14 cellular contexts compared by ENCODE assay signal in the genomic region with DNA sequence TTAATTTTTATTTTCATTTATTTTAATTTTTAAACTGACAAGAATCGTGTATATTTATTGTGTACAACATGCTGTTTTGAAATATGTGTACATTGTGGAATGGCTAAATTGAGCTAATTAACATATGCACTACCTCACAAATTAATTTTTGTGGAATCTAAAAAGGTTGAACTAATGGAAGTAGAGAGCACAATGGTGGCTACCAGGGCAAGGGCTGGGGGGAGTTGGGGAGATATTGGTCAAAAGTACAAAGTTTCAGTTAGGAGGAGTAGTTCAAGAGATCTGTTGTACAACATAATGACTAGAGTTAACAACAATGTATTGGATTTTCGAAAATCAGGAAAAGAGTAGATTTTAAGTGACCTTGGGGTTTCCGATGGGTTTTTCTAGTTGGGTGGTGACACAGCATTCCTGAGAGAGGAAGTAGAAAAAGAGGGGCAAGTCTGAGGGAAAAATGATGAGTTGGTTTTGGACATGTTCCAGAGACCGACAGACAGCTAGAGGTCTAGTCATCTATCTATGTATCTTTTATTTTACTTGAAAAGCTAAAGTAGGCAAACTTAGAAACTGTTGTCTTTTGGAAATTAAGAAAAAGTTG. TPM values are rescaled to one million over a fixed set of nuclear protein-coding genes. Genes with fewer than 3 reads are reported as not detected.
DNase-seq lines count a peak whose midpoint lies in the region; ATAC-seq and TF ChIP-seq lines count a peak whose summit lies in the region.
"Had no signal": no experiment of that assay in that cellular context is flagged by ENCODE, and none has a peak within 500 bp of the region (broad histone marks: within the 10 kb centered on the region; RNA-seq: fewer than 3 reads in every experiment).

No MANE protein-coding gene starts in this region.

- H3K4me1 ChIP-seq in PC-9 (replicated peaks; ENCODE audit: insufficient read depth) (peaks cover 14% of the 10 kb centered on the region), osteoblast (ENCODE audit: insufficient read depth, low read length) (peaks cover 18% of the 10 kb centered on the region)
- H3K4me1 ChIP-seq: gastrocnemius medialis had no signal

- H4K20me1 ChIP-seq in PC-9 (ENCODE audit: insufficient read depth) (no peaks in the 10 kb centered on the region), osteoblast (ENCODE audit: insufficient read depth, low read length) (no peaks in the 10 kb centered on the region)

- TF ChIP-seq CTCF in PC-9 (conservative IDR thresholded peaks at IDR 0.05) (no peak), osteoblast (IDR thresholded peaks at IDR 0.05; ENCODE audit: extremely low read depth, low read depth, low read length) (no peak)

- no peaks in the 10 kb centered on the region for H3K27me3 Mint-ChIP-seq in dendritic cell treated with granulocyte-macrophage colony-stimulating factor and Interleukin-4, amounts not matched to agents 40 ng/mL and 50 ng/mL, for 4 days
- H3K27me3 Mint-ChIP-seq in effector memory CD8-positive, alpha-beta T cell: no peaks in the 10 kb centered on the region
- H3K27me3 Mint-ChIP-seq: activated CD4-positive, alpha-beta T cell treated with anti-CD3 and anti-CD28 coated beads, Interleukin-2, amount 10 ng/mL, durations not matched to agents 24 days and 14 days; progenitor cell of endocrine pancreas had no signal

- no TSS peak for BruUV-seq in PC-9 (replicated peaks; lab: Mats Ljungman, UMichigan)

- H3K4me2 ChIP-seq in PC-9 (peak overlapping the region; percentile 30; the same call in 1 of the 2 replicates), osteoblast (ENCODE audit: insufficient read depth, low read length) (peak overlapping the region; percentile 72)

- H3K27ac ChIP-seq in PC-9: peak overlapping the region; percentile 13; the same call in 1 of the 2 replicates
- H3K27ac ChIP-seq in osteoblast (ENCODE audit: low read depth, low read length): peak overlapping the region; percentile 75
- H3K27ac ChIP-seq: gastrocnemius medialis had no signal

- H3K27me3 ChIP-seq in PC-9 (ENCODE audit: insufficient read depth, low read depth) (no peaks in the 10 kb centered on the region), osteoblast (ENCODE audit: insufficient read depth, low read length) (no peaks in the 10 kb centered on the region)
- H3K27me3 ChIP-seq: gastrocnemius medialis had no signal

- no peaks in the 10 kb centered on the region for H3F3A ChIP-seq in PC-9 (ENCODE audit: insufficient read depth, low read depth)

- H3K9me3 ChIP-seq in PC-9 (ENCODE audit: insufficient read depth, low read depth) (no peaks in the 10 kb centered on the region), osteoblast (ENCODE audit: low read depth, low read length) (no peaks in the 10 kb centered on the region)
- H3K9me3 ChIP-seq: gastrocnemius medialis had no signal

- DNase-seq in GM03348 (ENCODE audit: low spot score) (peak; percentile 10), PC-9 (no peak), osteoblast (ENCODE audit: insufficient read length, low spot score, missing footprints) (no peak), activated T-cell treated with anti-CD3 and anti-CD28 coated beads for 4 hours (no peak), NCI-H345 treated with DMSO at 0.1 percent for 48 hours (lab: John Stamatoyannopoulos, UW; ENCODE audit: unreplicated experiment) (no peak)
- no peak for DNase-seq in effector memory CD8-positive, alpha-beta T cell
- DNase-seq: activated CD4-positive, alpha-beta T cell treated with anti-CD3 and anti-CD28 coated beads, Interleukin-2, amount 10 ng/mL, durations not matched to agents 24 days and 14 days; COR-L47; gastrocnemius medialis; NCI-H2227 treated with DMSO at 0.1 percent for 48 hours; SHP77 had no signal

- no peak overlapping the region for H3K4me3 ChIP-seq in PC-9
- H3K4me3 ChIP-seq in osteoblast (ENCODE audit: insufficient read depth, low read length): no peak overlapping the region
- H3K4me3 ChIP-seq: gastrocnemius medialis had no signal

- H3K36me3 Mint-ChIP-seq in dendritic cell treated with granulocyte-macrophage colony-stimulating factor and Interleukin-4, amounts not matched to agents 40 ng/mL and 50 ng/mL, for 4 days (ENCODE audit: low read depth): no peaks in the 10 kb centered on the region
- H3K36me3 Mint-ChIP-seq in effector memory CD8-positive, alpha-beta T cell (ENCODE audit: insufficient read depth): no peaks in the 10 kb centered on the region

- peaks cover 37% of the 10 kb centered on the region for H3K4me1 Mint-ChIP-seq in dendritic cell treated with granulocyte-macrophage colony-stimulating factor and Interleukin-4, amounts not matched to agents 40 ng/mL and 50 ng/mL, for 4 days (ENCODE audit: low read depth)
- peaks cover 0 to 2% of the 10 kb centered on the region in 2 donors for H3K4me1 Mint-ChIP-seq in effector memory CD8-positive, alpha-beta T cell (ENCODE audit: low read depth in 2 of 2)

- CTCF ChIA-PET in PC-9 (lab: Charles Lee): interaction anchor here (0.5 kb wide), 1 partner anchor 265 kb away, joined by 5 read pairs; no protein-coding TSS in a partner anchor

- H3K79me2 ChIP-seq in PC-9 (ENCODE audit: low read depth): no peaks in the 10 kb centered on the region
- H3K79me2 ChIP-seq in osteoblast (ENCODE audit: insufficient read depth, low read length): no peaks in the 10 kb centered on the region

- H3K4me3 Mint-ChIP-seq in dendritic cell treated with granulocyte-macrophage colony-stimulating factor and Interleukin-4, amounts not matched to agents 40 ng/mL and 50 ng/mL, for 4 days: peak overlapping the region; percentile 53
- H3K4me3 Mint-ChIP-seq in effector memory CD8-positive, alpha-beta T cell: no peak overlapping the region

- POLR2A ChIA-PET in PC-9 (lab: Charles Lee; ENCODE audit: unreplicated experiment): interaction anchor here (0.5 to 0.6 kb wide), 2 partner anchors 81 to 168 kb away, joined by 5 to 8 read pairs; no protein-coding TSS in a partner anchor

- no peaks in the 10 kb centered on the region for H3K9me3 Mint-ChIP-seq in dendritic cell treated with granulocyte-macrophage colony-stimulating factor and Interleukin-4, amounts not matched to agents 40 ng/mL and 50 ng/mL, for 4 days
- no peaks in the 10 kb centered on the region for H3K9me3 Mint-ChIP-seq in effector memory CD8-positive, alpha-beta T cell
- H3K9me3 Mint-ChIP-seq: activated CD4-positive, alpha-beta T cell treated with anti-CD3 and anti-CD28 coated beads, Interleukin-2, amount 10 ng/mL, durations not matched to agents 24 days and 14 days had no signal

- H3K9me2 ChIP-seq in PC-9 (ENCODE audit: insufficient read depth): no peaks in the 10 kb centered on the region

- ATAC-seq in GM21423 (IDR thresholded peaks at IDR 0.05; ENCODE audit: unreplicated experiment): no peak
- no peak for ATAC-seq in effector memory CD8-positive, alpha-beta T cell (replicated peaks)
- ATAC-seq: gastrocnemius medialis had no signal

- H3K27ac Mint-ChIP-seq in dendritic cell treated with granulocyte-macrophage colony-stimulating factor and Interleukin-4, amounts not matched to agents 40 ng/mL and 50 ng/mL, for 4 days: peak overlapping the region; percentile 97
- H3K27ac Mint-ChIP-seq in effector memory CD8-positive, alpha-beta T cell: no peak overlapping the region
- H3K27ac Mint-ChIP-seq: progenitor cell of endocrine pancreas had no signal

- H3K36me3 ChIP-seq in PC-9 (ENCODE audit: low read depth) (no peaks in the 10 kb centered on the region), osteoblast (ENCODE audit: insufficient read depth, low read length) (no peaks in the 10 kb centered on the region)
- H3K36me3 ChIP-seq: gastrocnemius medialis had no signal

- intact Hi-C loops in PC-9 (cut with micrococcal nuclease; ENCODE audit: unreplicated experiment): loop anchor here (5.0 kb wide), 1 partner anchor 102 kb away; the partner anchor contains the start of gene SAT1
- intact Hi-C loops in dendritic cell treated with granulocyte-macrophage colony-stimulating factor and Interleukin-4, amounts not matched to agents 40 ng/mL and 50 ng/mL, for 4 days (cut with micrococcal nuclease): loop anchor here (5.0 kb wide), 2 partner anchors 37 to 102 kb away; partner anchors contain the start of gene SAT1

- H2AFZ ChIP-seq in PC-9: no peak overlapping the region
- peak overlapping the region; percentile 9 for H2AFZ ChIP-seq in osteoblast (ENCODE audit: low read length)

RNA-seq across cellular contexts. Expression of gene APOO, which starts 23.2 kb away (rescaled TPM):
- total RNA-seq in PC-9 (2021) (25.5 and 42.3 TPM in 2 replicates), osteoblast (5.6 and 7.2 TPM in 2 replicates)

RNA-seq across cellular contexts. Expression of gene CXorf58, which starts 23.3 kb away (rescaled TPM):
- 0.20 TPM in 1 of 2 replicates, not detected in the other for total RNA-seq in PC-9 (2021)
- not detected in 2 replicates for total RNA-seq in osteoblast
- total RNA-seq: activated CD4-positive, alpha-beta T cell treated with anti-CD3 and anti-CD28 coated beads, Interleukin-2, amount 10 ng/mL, durations not matched to agents 24 days and 14 days had no signal
